Comparison of ENCODE assay signal across 1 cellular context in the genomic region with DNA sequence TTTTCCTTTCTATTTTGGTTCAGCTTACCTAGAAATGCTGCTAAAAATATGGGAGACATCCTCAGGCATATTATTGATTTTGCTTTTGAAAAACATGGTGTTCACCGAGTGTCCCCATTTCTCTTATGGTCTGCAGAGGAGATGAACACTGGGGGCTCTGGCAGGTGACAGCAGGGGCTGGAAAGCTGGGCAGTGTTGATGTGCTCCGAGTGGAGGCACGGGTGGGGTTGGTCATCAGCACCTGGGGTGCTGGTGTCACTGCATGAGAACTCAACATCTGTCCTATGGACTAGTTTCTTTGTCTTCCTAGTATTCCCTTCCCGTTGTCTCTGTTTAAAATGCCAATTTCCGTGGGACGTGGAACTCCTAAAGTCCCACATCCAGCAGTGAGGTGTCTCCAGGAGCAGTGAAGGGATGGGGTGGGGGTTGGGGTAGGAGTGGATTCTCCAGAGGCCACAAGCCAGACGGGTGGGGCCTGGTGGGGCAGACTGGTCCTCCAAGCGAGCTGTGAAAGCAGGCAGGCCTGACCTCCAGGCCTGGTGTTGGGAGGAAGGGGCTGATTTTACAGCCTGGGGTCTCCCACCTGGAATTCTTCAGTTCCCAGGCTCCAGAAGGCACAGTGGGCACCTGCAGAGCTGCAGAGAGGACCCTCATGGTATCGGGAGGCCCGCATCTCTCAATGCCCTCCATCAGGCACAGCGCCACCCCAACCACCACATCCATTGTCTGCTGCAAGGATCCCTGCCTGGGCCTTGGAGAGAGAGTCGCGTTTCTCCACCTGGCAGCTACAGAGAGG.
TF ChIP-seq lines count a peak whose summit lies in the region.

No MANE protein-coding gene starts in this region.

TF ChIP-seq in GM12878, 131 proteins besides CTCF, POLR2A, EP300 and RAD21:
- TF ChIP-seq ATF7 (IDR thresholded peaks at IDR 0.05; ENCODE audit: low read depth) (no peak), HDAC2 (IDR thresholded peaks at IDR 0.05) (no peak), CHD4 (IDR thresholded peaks at IDR 0.05) (no peak), HCFC1 (IDR thresholded peaks at IDR 0.05; ENCODE audit: low read length) (no peak), KAT2A (conservative IDR thresholded peaks at IDR 0.05; ENCODE audit: control insufficient read depth, low read depth, low read length) (no peak), NR2C1 (IDR thresholded peaks at IDR 0.05) (no peak), SREBF2 (IDR thresholded peaks at IDR 0.05; ENCODE audit: low read length) (no peak), BACH1 (IDR thresholded peaks at IDR 0.05; ENCODE audit: borderline replicate concordance) (no peak), SMARCA5 (IDR thresholded peaks at IDR 0.05) (no peak), SPI1 (IDR thresholded peaks at IDR 0.05; ENCODE audit: borderline replicate concordance, insufficient read depth, low read depth, low read length) (no peak), ZNF384 (IDR thresholded peaks at IDR 0.05; ENCODE audit: borderline replicate concordance, low read depth, low read length) (no peak), TCF12 (IDR thresholded peaks at IDR 0.05; ENCODE audit: low read depth, low read length) (no peak), MXI1 (IDR thresholded peaks at IDR 0.05; ENCODE audit: low read depth, low read length) (no peak), BMI1 (IDR thresholded peaks at IDR 0.05; ENCODE audit: borderline replicate concordance) (no peak), MEF2B (IDR thresholded peaks at IDR 0.05; ENCODE audit: partially characterized antibody, poor library complexity, severe bottlenecking) (no peak), PML (IDR thresholded peaks at IDR 0.05; ENCODE audit: low read length) (no peak)
- TF ChIP-seq, protein P1, sequence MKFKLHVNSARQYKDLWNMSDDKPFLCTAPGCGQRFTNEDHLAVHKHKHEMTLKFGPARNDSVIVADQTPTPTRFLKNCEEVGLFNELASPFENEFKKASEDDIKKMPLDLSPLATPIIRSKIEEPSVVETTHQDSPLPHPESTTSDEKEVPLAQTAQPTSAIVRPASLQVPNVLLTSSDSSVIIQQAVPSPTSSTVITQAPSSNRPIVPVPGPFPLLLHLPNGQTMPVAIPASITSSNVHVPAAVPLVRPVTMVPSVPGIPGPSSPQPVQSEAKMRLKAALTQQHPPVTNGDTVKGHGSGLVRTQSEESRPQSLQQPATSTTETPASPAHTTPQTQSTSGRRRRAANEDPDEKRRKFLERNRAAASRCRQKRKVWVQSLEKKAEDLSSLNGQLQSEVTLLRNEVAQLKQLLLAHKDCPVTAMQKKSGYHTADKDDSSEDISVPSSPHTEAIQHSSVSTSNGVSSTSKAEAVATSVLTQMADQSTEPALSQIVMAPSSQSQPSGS (IDR thresholded peaks at IDR 0.05; ENCODE audit: low read length): no peak
- TF ChIP-seq, protein P2, sequence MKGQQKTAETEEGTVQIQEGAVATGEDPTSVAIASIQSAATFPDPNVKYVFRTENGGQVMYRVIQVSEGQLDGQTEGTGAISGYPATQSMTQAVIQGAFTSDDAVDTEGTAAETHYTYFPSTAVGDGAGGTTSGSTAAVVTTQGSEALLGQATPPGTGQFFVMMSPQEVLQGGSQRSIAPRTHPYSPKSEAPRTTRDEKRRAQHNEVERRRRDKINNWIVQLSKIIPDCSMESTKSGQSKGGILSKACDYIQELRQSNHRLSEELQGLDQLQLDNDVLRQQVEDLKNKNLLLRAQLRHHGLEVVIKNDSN (IDR thresholded peaks at IDR 0.05; ENCODE audit: borderline replicate concordance, extremely low read length, insufficient read depth, low read depth, low read length): no peak
- TF ChIP-seq, protein P3, sequence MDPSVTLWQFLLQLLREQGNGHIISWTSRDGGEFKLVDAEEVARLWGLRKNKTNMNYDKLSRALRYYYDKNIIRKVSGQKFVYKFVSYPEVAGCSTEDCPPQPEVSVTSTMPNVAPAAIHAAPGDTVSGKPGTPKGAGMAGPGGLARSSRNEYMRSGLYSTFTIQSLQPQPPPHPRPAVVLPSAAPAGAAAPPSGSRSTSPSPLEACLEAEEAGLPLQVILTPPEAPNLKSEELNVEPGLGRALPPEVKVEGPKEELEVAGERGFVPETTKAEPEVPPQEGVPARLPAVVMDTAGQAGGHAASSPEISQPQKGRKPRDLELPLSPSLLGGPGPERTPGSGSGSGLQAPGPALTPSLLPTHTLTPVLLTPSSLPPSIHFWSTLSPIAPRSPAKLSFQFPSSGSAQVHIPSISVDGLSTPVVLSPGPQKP (IDR thresholded peaks at IDR 0.05; ENCODE audit: low read depth, low read length): no peak
